In the genomic region with DNA sequence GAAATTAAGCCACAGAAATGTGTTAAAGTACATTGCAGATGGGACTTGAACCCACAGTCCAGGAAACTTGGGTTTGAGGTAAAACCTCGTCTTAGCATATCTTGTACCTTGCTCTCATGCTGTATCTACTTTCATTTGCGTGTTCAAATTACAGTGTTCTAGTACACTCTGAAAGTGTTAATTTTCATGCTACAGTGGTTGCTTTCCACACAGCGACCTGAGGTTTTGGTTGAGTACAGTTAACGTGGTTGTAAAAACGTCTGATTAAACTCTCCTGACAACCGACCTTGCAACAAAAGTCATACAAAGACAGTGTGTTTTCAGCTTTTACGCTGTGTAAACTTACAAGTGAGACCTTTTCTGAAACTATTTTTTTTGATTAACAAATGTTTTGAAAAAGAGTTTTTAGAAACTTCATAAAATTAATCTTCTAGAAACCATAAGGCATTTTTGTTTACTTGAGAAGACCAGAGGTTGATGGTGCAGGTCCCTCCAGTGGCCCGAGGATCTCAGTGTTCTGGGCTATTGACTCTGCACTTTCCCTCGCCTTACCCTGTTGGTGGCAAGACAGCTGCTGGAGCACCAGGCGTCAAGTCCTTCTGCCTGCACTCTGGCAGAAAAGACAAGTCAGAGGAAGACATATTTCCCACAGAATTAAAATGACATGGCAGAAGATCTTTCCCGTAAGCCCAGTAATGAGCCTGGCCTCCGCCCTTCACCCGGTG, we compare ENCODE assay signal across 28 cellular contexts.
"Had no signal": no experiment of that assay in that cellular context is flagged by ENCODE, and none has a peak within 500 bp of the region (broad histone marks: within the 10 kb centered on the region; RNA-seq: fewer than 3 reads in every experiment).

No MANE protein-coding gene starts in this region.

- H3K36me3 Mint-ChIP-seq: activated naive CD4-positive, alpha-beta T cell treated with anti-CD3 and anti-CD28 coated beads, Interleukin-2, amount 10 ng/mL, durations not matched to agents 7 days and 5 days; activated naive CD8-positive, alpha-beta T cell treated with anti-CD3 and anti-CD28 coated beads, Interleukin-2, amount 10 ng/mL, durations not matched to agents 7 days and 5 days; brain; stimulated activated effector memory CD8-positive, alpha-beta T cell treated with anti-CD3 and anti-CD28 coated beads, Interleukin-12 subunit alpha, Interleukin-12 subunit beta, amount 100 ng/mL, for 72 hours had no signal

- H3K4me3 ChIP-seq: ascending aorta, cardiac muscle cell, gastroesophageal sphincter, left ventricle myocardium inferior, lung, pancreas, prostate gland, skin epidermis had no signal

- H3K27ac Mint-ChIP-seq: activated naive CD4-positive, alpha-beta T cell treated with anti-CD3 and anti-CD28 coated beads, Interleukin-2, amount 10 ng/mL, durations not matched to agents 7 days and 5 days; activated naive CD8-positive, alpha-beta T cell treated with anti-CD3 and anti-CD28 coated beads, Interleukin-2, amount 10 ng/mL, durations not matched to agents 7 days and 5 days; brain; stimulated activated effector memory CD8-positive, alpha-beta T cell treated with anti-CD3 and anti-CD28 coated beads, Interleukin-12 subunit alpha, Interleukin-12 subunit beta, amount 100 ng/mL, for 72 hours; stimulated activated naive CD8-positive, alpha-beta T cell treated with anti-CD3 and anti-CD28 coated beads, Interleukin-15, Interleukin-2, amounts not matched to agents 100 ng/mL and 50 ng/mL, for 24 hours had no signal

- H3K27me3 Mint-ChIP-seq: activated naive CD4-positive, alpha-beta T cell treated with anti-CD3 and anti-CD28 coated beads, Interleukin-2, amount 10 ng/mL, durations not matched to agents 7 days and 5 days had no signal

- DNase-seq: activated CD4-positive, alpha-beta T cell treated with anti-CD3 and anti-CD28 coated beads for 4 hours; activated CD4-positive, alpha-beta T cell treated with anti-CD3 and anti-CD28 coated beads, Interleukin-2, amount 50 U/mL, for 4 hours; activated CD8-positive, alpha-beta memory T cell treated with anti-CD3 and anti-CD28 coated beads for 24 hours; activated effector memory CD4-positive, alpha-beta T cell treated with anti-CD3 and anti-CD28 coated beads, Interleukin-2, amount 50 U/mL, for 16 hours; activated naive CD4-positive, alpha-beta T cell treated with anti-CD3 and anti-CD28 coated beads, Interleukin-2, amount 10 ng/mL, durations not matched to agents 7 days and 5 days; activated naive CD8-positive, alpha-beta T cell treated with anti-CD3 and anti-CD28 coated beads, Interleukin-2, amount 10 ng/mL, durations not matched to agents 7 days and 5 days; cortex of kidney; head of caudate nucleus; hypothalamus; kidney glomerular epithelial cell; left ventricle myocardium inferior; mesendoderm; nucleus accumbens; retina; stimulated activated CD4-positive, alpha-beta T cell treated with anti-CD3 and anti-CD28 coated beads, Interleukin-12 subunit alpha, Interleukin-12 subunit beta, amount 100 ng/mL, for 4 hours; stimulated activated CD4-positive, alpha-beta T cell treated with anti-CD3 and anti-CD28 coated beads, Interleukin-4, amount 100 ng/mL, for 1 hour; substantia nigra had no signal

- H3K9me3 Mint-ChIP-seq: activated naive CD4-positive, alpha-beta T cell treated with anti-CD3 and anti-CD28 coated beads, Interleukin-2, amount 10 ng/mL, durations not matched to agents 7 days and 5 days; activated naive CD8-positive, alpha-beta T cell treated with anti-CD3 and anti-CD28 coated beads, Interleukin-2, amount 10 ng/mL, durations not matched to agents 7 days and 5 days; neural crest cell; stimulated activated effector memory CD8-positive, alpha-beta T cell treated with anti-CD3 and anti-CD28 coated beads, Interleukin-12 subunit alpha, Interleukin-12 subunit beta, amount 100 ng/mL, for 72 hours; stimulated activated naive CD8-positive, alpha-beta T cell treated with anti-CD3 and anti-CD28 coated beads, Interleukin-15, Interleukin-2, amounts not matched to agents 100 ng/mL and 50 ng/mL, for 24 hours had no signal

- H3K9me3 ChIP-seq: ascending aorta, gastroesophageal sphincter, left ventricle myocardium inferior, pancreas, prostate gland had no signal

- H3K4me1 Mint-ChIP-seq: activated naive CD4-positive, alpha-beta T cell treated with anti-CD3 and anti-CD28 coated beads, Interleukin-2, amount 10 ng/mL, durations not matched to agents 7 days and 5 days; stimulated activated effector memory CD8-positive, alpha-beta T cell treated with anti-CD3 and anti-CD28 coated beads, Interleukin-12 subunit alpha, Interleukin-12 subunit beta, amount 100 ng/mL, for 72 hours had no signal

- H3K36me3 ChIP-seq: ascending aorta, cardiac muscle cell, gastroesophageal sphincter, left ventricle myocardium inferior, pancreas, prostate gland had no signal

- ATAC-seq: gastroesophageal sphincter; stimulated activated effector memory CD8-positive, alpha-beta T cell treated with anti-CD3 and anti-CD28 coated beads, Interleukin-12 subunit alpha, Interleukin-12 subunit beta, amount 100 ng/mL, for 72 hours had no signal

- H3K27ac ChIP-seq: ascending aorta, cardiac muscle cell, gastroesophageal sphincter, left ventricle myocardium inferior, pancreas, prostate gland, skin epidermis had no signal

- H3K4me3 Mint-ChIP-seq: activated naive CD4-positive, alpha-beta T cell treated with anti-CD3 and anti-CD28 coated beads, Interleukin-2, amount 10 ng/mL, durations not matched to agents 7 days and 5 days; activated naive CD8-positive, alpha-beta T cell treated with anti-CD3 and anti-CD28 coated beads, Interleukin-2, amount 10 ng/mL, durations not matched to agents 7 days and 5 days; brain; neural crest cell; stimulated activated effector memory CD8-positive, alpha-beta T cell treated with anti-CD3 and anti-CD28 coated beads, Interleukin-12 subunit alpha, Interleukin-12 subunit beta, amount 100 ng/mL, for 72 hours; stimulated activated naive CD8-positive, alpha-beta T cell treated with anti-CD3 and anti-CD28 coated beads, Interleukin-15, Interleukin-2, amounts not matched to agents 100 ng/mL and 50 ng/mL, for 24 hours had no signal

- H3K4me1 ChIP-seq: left ventricle myocardium inferior, pancreas, prostate gland had no signal

- H3K27me3 ChIP-seq: ascending aorta, cardiac muscle cell, gastroesophageal sphincter, pancreas had no signal
